Comparison of ENCODE assay signal across 8 cellular contexts in genomic region chr6:26125015-26125690, GRCh38. TPM values are rescaled to one million over a fixed set of nuclear protein-coding genes. Genes with fewer than 3 reads are reported as not detected.
A peak's percentile ranks its signal among the peaks of the same experiment; 100 is the strongest.
DNase-seq lines count a peak whose midpoint lies in the region; ATAC-seq and TF ChIP-seq lines count a peak whose summit lies in the region.

No MANE protein-coding gene starts in this region.

- H3K27ac ChIP-seq in OCI-LY3 (ENCODE audit: low read length) (peak overlapping the region; percentile 99), upper lobe of right lung (peak overlapping the region; percentile 99)

- BruUV-seq in MCF 10A (replicated peaks; lab: Mats Ljungman, UMichigan), result no TSS peak

- DNase-seq in activated effector memory CD4-positive, alpha-beta T cell treated with Interleukin-2 at 50 U/mL for 16 hours, result peak; percentile 16
- no peak for DNase-seq in activated effector memory CD4-positive, alpha-beta T cell treated with anti-CD3 and anti-CD28 coated beads, Interleukin-2, amount 50 U/mL, for 16 hours
- DNase-seq in MCF 10A (ENCODE audit: unreplicated experiment) (peak; percentile 35), lung microvascular endothelial cell (ENCODE audit: low read depth in 2 of 2) (peak; percentile 19 to 22), upper lobe of right lung (no peak), SHP77 (lab: John Stamatoyannopoulos, UW) (no peak), GM03348 (ENCODE audit: low spot score) (no peak)

- peaks cover 28% of the 10 kb centered on the region for H3K79me2 ChIP-seq in OCI-LY3 (ENCODE audit: low read length)

- no peaks in the 10 kb centered on the region for H3K9me3 Mint-ChIP-seq in MCF 10A (ENCODE audit: unreplicated experiment)

- H3K9ac ChIP-seq in OCI-LY3 (ENCODE audit: low read length), result peak overlapping the region; percentile 88

- H3K36me3 Mint-ChIP-seq in MCF 10A (ENCODE audit: insufficient read depth, unreplicated experiment), result peaks cover 74% of the 10 kb centered on the region

- CTCF ChIA-PET in MCF 10A (lab: Yijun Ruan, JAX), result interaction anchor here (0.6 to 1.4 kb wide), 5 partner anchors 25 to 94 kb away, joined by 3 to 4 read pairs (median 3); a partner anchor contains a TSS

- H4K20me1 ChIP-seq in OCI-LY3 (ENCODE audit: insufficient read depth, low read length), result no peaks in the 10 kb centered on the region

- H3K4me2 ChIP-seq in OCI-LY3 (ENCODE audit: low read length), result peak overlapping the region; percentile 86

- H3K27me3 Mint-ChIP-seq in MCF 10A (ENCODE audit: insufficient read depth, unreplicated experiment), result no peaks in the 10 kb centered on the region

- H3K4me3 ChIP-seq in OCI-LY3 (ENCODE audit: low read length), result peak overlapping the region; percentile 94
- peak overlapping the region; percentile 76 for H3K4me3 ChIP-seq in upper lobe of right lung

- H3K27me3 ChIP-seq in OCI-LY3 (ENCODE audit: low read depth, low read length) (no peaks in the 10 kb centered on the region), upper lobe of right lung (no peaks in the 10 kb centered on the region)

- H3K9me3 ChIP-seq in OCI-LY3 (ENCODE audit: insufficient read depth, low read length), result peaks cover 5% of the 10 kb centered on the region; the same call in 1 of the 2 replicates
- H3K9me3 ChIP-seq in upper lobe of right lung, result no peaks in the 10 kb centered on the region

- peak overlapping the region; percentile 99 for H3K27ac Mint-ChIP-seq in MCF 10A (ENCODE audit: low read depth, unreplicated experiment)

- peak overlapping the region; percentile 98 for H3K4me3 Mint-ChIP-seq in MCF 10A (ENCODE audit: unreplicated experiment)

- H2AFZ ChIP-seq in OCI-LY3 (ENCODE audit: low read depth, low read length), result no peak overlapping the region

- intact Hi-C loops in MCF 10A (cut with micrococcal nuclease), result no loop called here
- intact Hi-C loops in upper lobe of right lung (cut with DNase I), result loop anchor here (2.0 kb wide), 1 partner anchor 32 kb away; a partner anchor contains a TSS

- H3K4me1 Mint-ChIP-seq in MCF 10A (ENCODE audit: insufficient read depth, unreplicated experiment), result peaks cover 19% of the 10 kb centered on the region

- peaks cover 27% of the 10 kb centered on the region for H3K4me1 ChIP-seq in OCI-LY3 (ENCODE audit: low read length)
- peaks cover 28% of the 10 kb centered on the region for H3K4me1 ChIP-seq in upper lobe of right lung

- ATAC-seq in upper lobe of right lung, result no peak

- TF ChIP-seq CTCF in OCI-LY3 (IDR thresholded peaks at IDR 0.05; ENCODE audit: low read depth, low read length) (no peak), MCF 10A (IDR thresholded peaks at IDR 0.05; ENCODE audit: unreplicated experiment) (no peak), upper lobe of right lung (IDR thresholded peaks at IDR 0.05) (no peak)

- H3K36me3 ChIP-seq in OCI-LY3 (replicated peaks; ENCODE audit: low read depth, low read length), result peaks cover 7% of the 10 kb centered on the region
- H3K36me3 ChIP-seq in upper lobe of right lung, result peaks cover 31% of the 10 kb centered on the region

- POLR2A ChIA-PET in MCF 10A (lab: Yijun Ruan, JAX), result interaction anchor here (0.6 to 12.5 kb wide), 45 partner anchors 8 to 1769 kb away, joined by 3 to 1660 read pairs (median 35); partner anchors contain the start of gene HFE

RNA-seq across cellular contexts. Expression of gene HFE, which starts 37.9 kb away (rescaled TPM):
- total RNA-seq in MCF 10A (2022), result 2.8 and 5.2 TPM in 2 replicates
- total RNA-seq in lung microvascular endothelial cell, result 1.4 and 1.7 TPM in 2 replicates
- 9.2 TPM for total RNA-seq in upper lobe of right lung

Comparison
In these comparisons a context has a peak if more than half of its experiments do, and no peak if none do; other contexts are left out.
1. DNase-seq: peak in activated effector memory CD4-positive, alpha-beta T cell treated with Interleukin-2 at 50 U/mL for 16 hours (single experiment), MCF 10A (single experiment) and lung microvascular endothelial cell (2 of 2); none in activated effector memory CD4-positive, alpha-beta T cell treated with anti-CD3 and anti-CD28 coated beads, Interleukin-2, amount 50 U/mL, for 16 hours (single experiment), upper lobe of right lung (single experiment), SHP77 (0 of 2) and GM03348 (single experiment).